In genomic region chr1:246377606-246378005, GRCh38 we compare ENCODE assay signal across 27 cellular contexts.
DNase-seq lines count a peak whose midpoint lies in the region; ATAC-seq, FAIRE-seq and TF ChIP-seq lines count a peak whose summit lies in the region.
"Had no signal": no experiment of that assay in that cellular context is flagged by ENCODE, and none has a peak within 500 bp of the region (broad histone marks: within the 10 kb centered on the region; RNA-seq: fewer than 3 reads in every experiment).

No MANE protein-coding gene starts in this region.

- H2AK5ac ChIP-seq in IMR-90 (ENCODE audit: low read depth, low read length): no peak overlapping the region

- no peak overlapping the region for H4K91ac ChIP-seq in IMR-90 (ENCODE audit: insufficient read depth, low read depth, low read length)

- no peak overlapping the region for H2BK20ac ChIP-seq in IMR-90 (ENCODE audit: low read depth, low read length)

- no peak overlapping the region for H3K4me3 ChIP-seq in A549
- H3K4me3 ChIP-seq in IMR-90 (ENCODE audit: insufficient read depth, low read depth, low read length): no peak overlapping the region
- no peak overlapping the region for H3K4me3 ChIP-seq in K562
- no peak overlapping the region for H3K4me3 ChIP-seq in endodermal cell (ENCODE audit: low read length)
- H3K4me3 ChIP-seq: BLaER1, GM12878 had no signal

- FAIRE-seq in A549 (lab: Jason Lieb, UNC) (no peak), K562 (lab: Jason Lieb, UNC) (no peak)
- FAIRE-seq: GM12878, GM12892, GM18507 had no signal

- H2BK120ac ChIP-seq in IMR-90 (ENCODE audit: low read depth, low read length): no peak overlapping the region

- H3K79me1 ChIP-seq in IMR-90 (ENCODE audit: low read depth in 1 of 2, low read length in 2 of 2): peaks cover 4 to 8% of the 10 kb centered on the region in 2 experiments; a peak in 2 of 4 replicates

- H3K56ac ChIP-seq in IMR-90 (ENCODE audit: extremely low read depth, insufficient read depth, low read length): no peak overlapping the region

- H3K27me3 Mint-ChIP-seq in endodermal cell (ENCODE audit: insufficient read depth): no peaks in the 10 kb centered on the region
- H3K27me3 Mint-ChIP-seq: CD4-positive, alpha-beta memory T cell; CD4-positive, CD25-positive, alpha-beta regulatory T cell; CD8-positive, alpha-beta memory T cell had no signal

- no peak overlapping the region for H3K4ac ChIP-seq in IMR-90 (ENCODE audit: low read depth, low read length)

- H3K36me3 Mint-ChIP-seq in endodermal cell (ENCODE audit: low read depth): no peaks in the 10 kb centered on the region
- H3K36me3 Mint-ChIP-seq: CD14-positive monocyte; CD4-positive, CD25-positive, alpha-beta regulatory T cell had no signal

- no peaks in the 10 kb centered on the region for H3K9me3 Mint-ChIP-seq in endodermal cell
- H3K9me3 Mint-ChIP-seq: CD4-positive, alpha-beta memory T cell had no signal

- WGBS in A549 (ENCODE audit: missing lambda C conversion rate): 93% methylated on average over 5 of the region's 5 CpGs
- WGBS in IMR-90 (ENCODE audit: extremely low coverage in 2 of 2, insufficient read length in 1 of 2), 2 experiments: no CpG with 5 or more reads among the region's 5 CpGs
- 88% methylated on average over 5 of the region's 5 CpGs for WGBS in K562 (ENCODE audit: insufficient coverage, low coverage, missing lambda C conversion rate)
- 95 to 100% methylated on average over 4 to 5 of the region's 5 CpGs for WGBS in endodermal cell (ENCODE audit: insufficient coverage in 1 of 2, insufficient read length in 1 of 2), 2 experiments

- CTCF ChIA-PET in A549 (lab: Yijun Ruan, JAX): no interaction called here
- CTCF ChIA-PET in IMR-90 (lab: Yijun Ruan, JAX): no interaction called here
- CTCF ChIA-PET in K562 (lab: Yijun Ruan, JAX; ENCODE audit: low intra/inter-chr PET ratio): no interaction called here

- H4K20me1 ChIP-seq in IMR-90 (ENCODE audit: insufficient read depth, low read length): no peaks in the 10 kb centered on the region; the same call in none of the 2 replicates
- H4K20me1 ChIP-seq in K562 (replicated peaks; ENCODE audit: control insufficient read depth, insufficient read depth, low read length): no peaks in the 10 kb centered on the region; the same call in 1 of the 2 replicates

- intact Hi-C loops in IMR-90 (cut with micrococcal nuclease) (no loop called here), K562 (cut with micrococcal nuclease) (no loop called here), head of caudate nucleus (cut with DNase I) (no loop called here)

- no peak overlapping the region for H3K4me2 ChIP-seq in A549
- H3K4me2 ChIP-seq in IMR-90 (ENCODE audit: low read depth, low read length): no peak overlapping the region
- no peak overlapping the region for H3K4me2 ChIP-seq in K562 (ENCODE audit: insufficient read depth, low read length)
- H3K4me2 ChIP-seq: BLaER1 had no signal

- H3K18ac ChIP-seq in IMR-90 (ENCODE audit: low read depth, low read length): no peak overlapping the region

- H3K9me1 ChIP-seq in IMR-90 (ENCODE audit: insufficient read depth, low read length): no peaks in the 10 kb centered on the region
- no peaks in the 10 kb centered on the region for H3K9me1 ChIP-seq in K562 (ENCODE audit: control insufficient read depth, insufficient read depth, low read length)

- dilution Hi-C loops in IMR-90 (cut with HindIII; ENCODE audit: low sequenced_read_pairs, unreplicated experiment): no loop called here

- no peak overlapping the region for H2BK15ac ChIP-seq in IMR-90 (ENCODE audit: low read depth, low read length)

- TF ChIP-seq POLR2A in A549 (IDR thresholded peaks at IDR 0.05; ENCODE audit: low read length): no peak
- no peak for TF ChIP-seq POLR2A in IMR-90 (IDR thresholded peaks at IDR 0.05; ENCODE audit: low read depth, low read length)
- TF ChIP-seq POLR2A in K562 (conservative IDR thresholded peaks at IDR 0.05): no peak

- no TSS peak for BruUV-seq in IMR-90 (replicated peaks; lab: Mats Ljungman, UMichigan)
- BruUV-seq in K562 (replicated peaks; lab: Mats Ljungman, UMichigan): no TSS peak

- H4K5ac ChIP-seq in IMR-90 (ENCODE audit: low read depth, low read length): no peak overlapping the region

- H3K9ac ChIP-seq in IMR-90 (ENCODE audit: low read depth, low read length): no peak overlapping the region
- no peak overlapping the region for H3K9ac ChIP-seq in K562 (ENCODE audit: insufficient read depth in 1 of 2, low read depth in 2 of 2, low read length in 2 of 2)
- H3K9ac ChIP-seq in endodermal cell (ENCODE audit: extremely low read depth, low read length, poor library complexity, severe bottlenecking): no peak overlapping the region
- H3K9ac ChIP-seq: BLaER1 had no signal

- no peak for TF ChIP-seq EP300 in A549 (IDR thresholded peaks at IDR 0.05)
- no peak for TF ChIP-seq EP300 in K562 (IDR thresholded peaks at IDR 0.05; ENCODE audit: low read length)

- POLR2A ChIA-PET in A549 (lab: Yijun Ruan, JAX) (no interaction called here), IMR-90 (lab: Charles Lee; ENCODE audit: unreplicated experiment) (no interaction called here), K562 (lab: Yijun Ruan, JAX) (interaction anchor here (1.1 kb wide), 1 partner anchor 13 kb away, joined by 3 read pairs; no protein-coding TSS in a partner anchor)

- H2BK5ac ChIP-seq in IMR-90 (ENCODE audit: low read depth, low read length, poor library complexity, severe bottlenecking): no peak overlapping the region

- no peak overlapping the region for H3K4me3 Mint-ChIP-seq in endodermal cell
- H3K4me3 Mint-ChIP-seq: CD14-positive monocyte; CD4-positive, alpha-beta memory T cell; CD4-positive, CD25-positive, alpha-beta regulatory T cell; CD8-positive, alpha-beta memory T cell had no signal

- H2AFZ ChIP-seq in IMR-90 (replicated peaks; ENCODE audit: low read length, poor library complexity) (no peak overlapping the region), K562 (ENCODE audit: low read depth, low read length) (no peak overlapping the region)

- in situ Hi-C loops in IMR-90 (cut with MboI; ENCODE audit: low sequenced_read_pairs): no loop called here
- in situ Hi-C loops in K562 (cut with MboI): no loop called here

- H3K4me1 ChIP-seq in A549 (no peaks in the 10 kb centered on the region), IMR-90 (ENCODE audit: control insufficient read depth, insufficient read depth, low read length) (no peaks in the 10 kb centered on the region), K562 (replicated peaks in 1 of 2; ENCODE audit: control insufficient read depth in 2 of 2, insufficient read depth in 2 of 2, low read length in 2 of 2) (peaks cover 0 to 7% of the 10 kb centered on the region in 2 experiments; a peak in 3 of 5 replicates), endodermal cell (ENCODE audit: control insufficient read depth, insufficient read depth, low read length) (no peaks in the 10 kb centered on the region)
- H3K4me1 ChIP-seq: BLaER1 had no signal

- no peaks in the 10 kb centered on the region for H3K79me2 ChIP-seq in K562 (ENCODE audit: control insufficient read depth, insufficient read depth, low read length)

- H3K9me3 ChIP-seq in A549 (no peaks in the 10 kb centered on the region), IMR-90 (ENCODE audit: control insufficient read depth, insufficient read depth, low read length) (no peaks in the 10 kb centered on the region), K562 (replicated peaks; ENCODE audit: control insufficient read depth, insufficient read depth, low read depth, low read length) (no peaks in the 10 kb centered on the region), endodermal cell (ENCODE audit: control insufficient read depth, low read length) (no peaks in the 10 kb centered on the region)
- H3K9me3 ChIP-seq: BE2C had no signal

- no peak overlapping the region for H3K14ac ChIP-seq in IMR-90 (replicated peaks; ENCODE audit: low read depth, low read length)

- H3K36me3 ChIP-seq in IMR-90 (ENCODE audit: control insufficient read depth, insufficient read depth, low read length) (no peaks in the 10 kb centered on the region), K562 (ENCODE audit: control insufficient read depth, insufficient read depth, low read length) (no peaks in the 10 kb centered on the region), endodermal cell (ENCODE audit: control insufficient read depth, insufficient read depth, low read length) (no peaks in the 10 kb centered on the region)
- H3K36me3 ChIP-seq: BE2C had no signal

- no peak overlapping the region for H4K8ac ChIP-seq in IMR-90 (ENCODE audit: low read depth in 2 of 2, low read length in 2 of 2)

- TF ChIP-seq CTCF in A549 (IDR thresholded peaks at IDR 0.05) (no peak), IMR-90 (conservative IDR thresholded peaks at IDR 0.05; ENCODE audit: low read depth, low read length) (no peak), K562 (IDR thresholded peaks at IDR 0.05 in 2 of 3, conservative IDR thresholded peaks at IDR 0.05 in 1 of 3; ENCODE audit: insufficient read depth in 2 of 3, low read depth in 1 of 3, low read length in 3 of 3) (no peak), endodermal cell (conservative IDR thresholded peaks at IDR 0.05) (no peak)

- no peak overlapping the region for H3K27ac Mint-ChIP-seq in endodermal cell
- H3K27ac Mint-ChIP-seq: CD14-positive monocyte; CD4-positive, alpha-beta memory T cell; CD4-positive, CD25-positive, alpha-beta regulatory T cell; CD8-positive, alpha-beta memory T cell had no signal

- H3K4me1 Mint-ChIP-seq in endodermal cell: no peaks in the 10 kb centered on the region
- H3K4me1 Mint-ChIP-seq: CD14-positive monocyte had no signal

- TF ChIP-seq RAD21 in A549 (conservative IDR thresholded peaks at IDR 0.05 in 1 of 2, IDR thresholded peaks at IDR 0.05 in 1 of 2): no peak
- no peak for TF ChIP-seq RAD21 in IMR-90 (IDR thresholded peaks at IDR 0.05; ENCODE audit: low read length)
- no peak for TF ChIP-seq RAD21 in K562 (CRISPR knock-in tag; conservative IDR thresholded peaks at IDR 0.05 in 1 of 2, IDR thresholded peaks at IDR 0.05 in 1 of 2)

- no peak overlapping the region for H3K27ac ChIP-seq in A549
- no peak overlapping the region for H3K27ac ChIP-seq in IMR-90 (ENCODE audit: insufficient read depth, low read length)
- no peak overlapping the region for H3K27ac ChIP-seq in K562 (ENCODE audit: extremely low read depth, low read depth, low read length)
- H3K27ac ChIP-seq in endodermal cell (ENCODE audit: low read depth, low read length): peak overlapping the region; percentile 38
- H3K27ac ChIP-seq: BLaER1 had no signal

- no peak overlapping the region for H2AK9ac ChIP-seq in IMR-90 (replicated peaks; ENCODE audit: low read depth, low read length, poor library complexity)

- H3K27me3 ChIP-seq in IMR-90 (ENCODE audit: control insufficient read depth, insufficient read depth, low read length): no peaks in the 10 kb centered on the region
- H3K27me3 ChIP-seq in K562 (ENCODE audit: control insufficient read depth in 2 of 2, insufficient read depth in 2 of 2, low read length in 2 of 2): no peaks in the 10 kb centered on the region
- H3K27me3 ChIP-seq in endodermal cell (ENCODE audit: control insufficient read depth, insufficient read depth, low read length, poor library complexity, severe bottlenecking): no peaks in the 10 kb centered on the region
- H3K27me3 ChIP-seq: BE2C, BLaER1 had no signal

- no peak for ATAC-seq in A549
- no peak for ATAC-seq in IMR-90 (ENCODE audit: low read depth)
- no peak for ATAC-seq in K562
- ATAC-seq: GM12878 had no signal

- H3K23ac ChIP-seq in IMR-90 (ENCODE audit: low read depth, low read length): no peak overlapping the region

- no peak for DNase-seq in A549 (ENCODE audit: low read depth in 1 of 2, low spot score in 1 of 2)
- no peak for DNase-seq in IMR-90
- no peak for DNase-seq in K562 (ENCODE audit: extremely low read depth in 1 of 4, low spot score in 3 of 4)
- DNase-seq in endodermal cell: no peak
- no peak for DNase-seq in activated CD4-positive, alpha-beta T cell treated with anti-CD3 and anti-CD28 coated beads, Interleukin-2, amount 50 U/mL, for 1 hour
- no peak for DNase-seq in HT-29 (ENCODE audit: low spot score)
- no peak for DNase-seq in head of caudate nucleus
- DNase-seq in AG08395 (ENCODE audit: low spot score): no peak
- DNase-seq: 8988T; BE2C; C1 segment of cervical spinal cord; CD4-positive, alpha-beta memory T cell; CD4-positive, CD25-positive, alpha-beta regulatory T cell; CD8-positive, alpha-beta memory T cell; COR-L47; DMS 273 treated with DMSO at 0.1 percent for 48 hours; DMS153; DMS53; DMS79; DND-41; EL; GDM1 had no signal

Comparison
In these comparisons a context has a peak if more than half of its experiments do, and no peak if none do; other contexts are left out.
1. Of the 35 proteins assayed by ChIP-seq in both K562 and A549: peak only in K562: none; only in A549: none; in both: MAFK; in neither: 34.